Comparison of ENCODE assay signal across 8 cellular contexts in genomic region chr20:23061713-23062561, GRCh38. TPM values are rescaled to one million over a fixed set of nuclear protein-coding genes. Genes with fewer than 3 reads are reported as not detected.
DNase-seq lines count a peak whose midpoint lies in the region; ATAC-seq and TF ChIP-seq lines count a peak whose summit lies in the region.

No MANE protein-coding gene starts in this region.

- 31 to 38% methylated on average over 8 of the region's 8 CpGs for WGBS in sigmoid colon, 2 donors

- H3K27me3 ChIP-seq in sigmoid colon: no peaks in the 10 kb centered on the region

- peaks cover 0 to 21% (median 18%) of the 10 kb centered on the region in 4 donors for H3K4me1 ChIP-seq in sigmoid colon

- no peak for TF ChIP-seq POLR2A in sigmoid colon (IDR thresholded peaks at IDR 0.05)

- intact Hi-C loops in sigmoid colon (cut with DNase I): no loop called here

- peak; percentile 6 for DNase-seq in HFF-Myc (ENCODE audit: extremely low read depth, low read depth)
- peak; percentile 68 for DNase-seq in SHP77 treated with DMSO at 0.1 percent for 48 hours (lab: John Stamatoyannopoulos, UW)
- DNase-seq in fibroblast of the conjunctiva (ENCODE audit: low read depth): peak; percentile 23
- DNase-seq in sigmoid colon: peak; percentile 78
- DNase-seq in 8988T: no peak

- TF ChIP-seq CTCF in HFF-Myc (IDR thresholded peaks at IDR 0.05; ENCODE audit: low read depth, low read length, missing control alignments) (peak; percentile 38), sigmoid colon (IDR thresholded peaks at IDR 0.05) (peak in 2 of 4 experiments; percentile 12 to 17)

- no peak for TF ChIP-seq EP300 in sigmoid colon (IDR thresholded peaks at IDR 0.05)

- no peaks in the 10 kb centered on the region for H3K9me3 ChIP-seq in sigmoid colon

- H3K4me3 ChIP-seq in HFF-Myc (replicated peaks; ENCODE audit: low read depth, low read length): no peak overlapping the region
- no peak overlapping the region for H3K4me3 ChIP-seq in sigmoid colon

- H3K27ac ChIP-seq in sigmoid colon: peak overlapping the region; percentile 43 to 63 (median 54)

- ATAC-seq in HG02884 (IDR thresholded peaks at IDR 0.05; ENCODE audit: unreplicated experiment) (no peak), GM21786 (IDR thresholded peaks at IDR 0.05; ENCODE audit: unreplicated experiment) (no peak), GM19452 (IDR thresholded peaks at IDR 0.05; ENCODE audit: unreplicated experiment) (no peak)

- H3K36me3 ChIP-seq in sigmoid colon: no peaks in the 10 kb centered on the region

RNA-seq across cellular contexts. Expression of gene THBD, which starts 12.5 kb away (rescaled TPM):
- total RNA-seq in sigmoid colon: 10 to 100 TPM in 3 of 4 donors, 1 to 10 TPM in 1; 8.6 to 26.6 (median 14.6) TPM
- 1 to 10 TPM; 1.8 to 7.3 (median 3.2) TPM for polyA plus RNA-seq in sigmoid colon

RNA-seq across cellular contexts. Expression of gene CD93, which starts 24.2 kb away (rescaled TPM):
- total RNA-seq in sigmoid colon: 10 to 100 TPM; 14.2 to 27.2 (median 17.7) TPM
- 10 to 100 TPM in 2 of 3 donors, 1 to 10 TPM in 1; 1.8 to 14.5 (median 10.6) TPM for polyA plus RNA-seq in sigmoid colon

RNA-seq across cellular contexts. Expression of gene SSTR4, which starts 26.8 kb away (rescaled TPM):
- not detected for total RNA-seq in sigmoid colon
- polyA plus RNA-seq in sigmoid colon: under 1 TPM in 1 of 3 donors, not detected in 2; 0.04 TPM
